Comparison of ENCODE assay signal across 19 cellular contexts in genomic region chr17:78422872-78423588, GRCh38. TPM values are rescaled to one million over a fixed set of nuclear protein-coding genes. Genes with fewer than 3 reads are reported as not detected.
A peak's percentile ranks its signal among the peaks of the same experiment; 100 is the strongest.
DNase-seq lines count a peak whose midpoint lies in the region; ATAC-seq, FAIRE-seq and TF ChIP-seq lines count a peak whose summit lies in the region.
"Had no signal": no experiment of that assay in that cellular context is flagged by ENCODE, and none has a peak within 500 bp of the region (broad histone marks: within the 10 kb centered on the region; RNA-seq: fewer than 3 reads in every experiment).

No MANE protein-coding gene starts in this region.

- H3K27ac Mint-ChIP-seq in activated T-helper 1 cell treated with anti-CD3 and anti-CD28 coated beads, Interleukin-12 subunit alpha, Interleukin-12 subunit beta, Interleukin-2, Interleukin-4 antibody, amounts not matched to agents 30 ng/mL and 10 ng/mL and 1 ng/mL, durations not matched to agents 14 hours and 24 hours and 36 hours, result peak overlapping the region; percentile 77

- ATAC-seq in HepG2 (no peak), right lobe of liver (no peak), upper lobe of left lung (ENCODE audit: low FRiP score in 2 of 2) (no peak)

- H3K9ac ChIP-seq in HepG2 (ENCODE audit: insufficient read depth, low read depth, low read length), result no peak overlapping the region

- DNase-seq in HepG2 (ENCODE audit: low spot score) (no peak), right lobe of liver (no peak), islet precursor cell (peak; percentile 50), upper lobe of left lung (peak in 1 of 2 donors; percentile 56), left ventricle myocardium inferior (no peak), SIG-M5 treated with dmso at 0.1 percent for 504 hours (lab: John Stamatoyannopoulos, UW; ENCODE audit: unreplicated experiment) (no peak), NCI-H1694 treated with DMSO at 0.1 percent for 48 hours (lab: John Stamatoyannopoulos, UW) (no peak)
- no peak for DNase-seq in activated T-helper 1 cell treated with anti-CD3 and anti-CD28 coated beads, Interleukin-12 subunit alpha, Interleukin-12 subunit beta, Interleukin-2, Interleukin-4 antibody, amounts not matched to agents 30 ng/mL and 10 ng/mL and 1 ng/mL, durations not matched to agents 14 hours and 24 hours and 36 hours (ENCODE audit: low spot score)
- DNase-seq: AML-193; CD4-positive, alpha-beta memory T cell; Karpas-422; NCI-H1105 treated with DMSO at 0.1 percent for 48 hours; NCI-H1930; NCI-H2171; NCI-H446 treated with DMSO at 0.1 percent for 48 hours; Peyer's patch; SHP77 had no signal

- H3K9me3 Mint-ChIP-seq in activated T-helper 1 cell treated with anti-CD3 and anti-CD28 coated beads, Interleukin-12 subunit alpha, Interleukin-12 subunit beta, Interleukin-2, Interleukin-4 antibody, amounts not matched to agents 30 ng/mL and 10 ng/mL and 1 ng/mL, durations not matched to agents 14 hours and 24 hours and 36 hours, result no peaks in the 10 kb centered on the region
- H3K9me3 Mint-ChIP-seq: CD4-positive, alpha-beta memory T cell had no signal

- H3K4me1 ChIP-seq in HepG2 (ENCODE audit: insufficient read depth, low read length) (peaks cover 29% of the 10 kb centered on the region), right lobe of liver (peaks cover 0 to 14% (median 0%) of the 10 kb centered on the region in 4 donors), upper lobe of left lung (peaks cover 48 to 74% (median 67%) of the 10 kb centered on the region in 4 donors), left ventricle myocardium inferior (peaks cover 62% of the 10 kb centered on the region)

- H3K79me2 ChIP-seq in HepG2 (ENCODE audit: insufficient read depth, low read length), result no peaks in the 10 kb centered on the region

- no peaks in the 10 kb centered on the region for H3K9me3 ChIP-seq in HepG2 (ENCODE audit: low read length)
- no peaks in the 10 kb centered on the region for H3K9me3 ChIP-seq in right lobe of liver
- no peaks in the 10 kb centered on the region for H3K9me3 ChIP-seq in upper lobe of left lung
- no peaks in the 10 kb centered on the region for H3K9me3 ChIP-seq in left ventricle myocardium inferior (replicated peaks)
- H3K9me3 ChIP-seq: Peyer's patch had no signal

- no peaks in the 10 kb centered on the region for H3K27me3 ChIP-seq in HepG2 (ENCODE audit: control insufficient read depth in 1 of 2, insufficient read depth in 2 of 2, low read length in 2 of 2)
- no peaks in the 10 kb centered on the region for H3K27me3 ChIP-seq in right lobe of liver
- H3K27me3 ChIP-seq in upper lobe of left lung, result no peaks in the 10 kb centered on the region
- H3K27me3 ChIP-seq in left ventricle myocardium inferior (ENCODE audit: low read depth), result no peaks in the 10 kb centered on the region
- H3K27me3 ChIP-seq: Peyer's patch had no signal

- no peak for TF ChIP-seq POLR2A in HepG2 (IDR thresholded peaks at IDR 0.05; ENCODE audit: insufficient read depth in 1 of 2, low read depth in 2 of 2, low read length in 2 of 2)
- TF ChIP-seq POLR2A in right lobe of liver (IDR thresholded peaks at IDR 0.05), result no peak
- TF ChIP-seq POLR2A in upper lobe of left lung (IDR thresholded peaks at IDR 0.05), result no peak

- TF ChIP-seq RAD21 in HepG2 (CRISPR knock-in tag; IDR thresholded peaks at IDR 0.05), result no peak

- WGBS in HepG2 (ENCODE audit: low lambda C conversion rate), result 91% methylated on average over 20 of the region's 20 CpGs
- WGBS in right lobe of liver (ENCODE audit: insufficient coverage, low coverage, low lambda C conversion rate, missing lambda C conversion rate), result 76% methylated on average over 17 of the region's 20 CpGs
- WGBS in upper lobe of left lung, 2 donors, result 75 to 82% methylated on average over 19 to 20 of the region's 20 CpGs

- H4K20me1 ChIP-seq in HepG2 (ENCODE audit: insufficient read depth, low read length), result peaks cover 26% of the 10 kb centered on the region

- TF ChIP-seq EP300 in HepG2 (IDR thresholded peaks at IDR 0.05; ENCODE audit: low read depth in 2 of 2, low read length in 2 of 2) (no peak), HepG2 (CRISPR knock-in tag; IDR thresholded peaks at IDR 0.05; ENCODE audit: borderline replicate concordance) (no peak), upper lobe of left lung (IDR thresholded peaks at IDR 0.05) (no peak)

- in situ Hi-C loops in HepG2 (cut with HindIII; ENCODE audit: extremely low pct_ligation_motif_present, low pct_unique_long_range_greater_than_20kb), result loop anchor here (5.0 kb wide), 2 partner anchors 61 to 131 kb away; partner anchors contain the start of gene SOCS3

- no peak overlapping the region for H3K4me3 Mint-ChIP-seq in activated T-helper 1 cell treated with anti-CD3 and anti-CD28 coated beads, Interleukin-12 subunit alpha, Interleukin-12 subunit beta, Interleukin-2, Interleukin-4 antibody, amounts not matched to agents 30 ng/mL and 10 ng/mL and 1 ng/mL, durations not matched to agents 14 hours and 24 hours and 36 hours
- H3K4me3 Mint-ChIP-seq: CD4-positive, alpha-beta memory T cell had no signal

- H3K36me3 ChIP-seq in HepG2 (replicated peaks in 1 of 2; ENCODE audit: control insufficient read depth in 1 of 2, insufficient read depth in 2 of 2, low read length in 2 of 2), result peaks cover 30 to 59% of the 10 kb centered on the region in 2 experiments
- peaks cover 5 to 26% (median 5%) of the 10 kb centered on the region in 4 donors for H3K36me3 ChIP-seq in right lobe of liver
- H3K36me3 ChIP-seq in upper lobe of left lung, result peaks cover 26 to 81% (median 63%) of the 10 kb centered on the region in 4 donors
- H3K36me3 ChIP-seq in left ventricle myocardium inferior, result peaks cover 63% of the 10 kb centered on the region

- CTCF ChIA-PET in HepG2 (lab: Yijun Ruan, JAX; ENCODE audit: low intra/inter-chr PET ratio, low total read pairs), result interaction anchor here (1.0 to 2.7 kb wide), 4 partner anchors 44 to 172 kb away, joined by 5 to 59 read pairs (median 18); partner anchors contain the start of gene SOCS3

- BruUV-seq in HepG2 (replicated peaks; lab: Mats Ljungman, UMichigan), result no TSS peak

- H3K4me2 ChIP-seq in HepG2 (ENCODE audit: low read depth, low read length), result no peak overlapping the region

- no peak overlapping the region for H2AFZ ChIP-seq in HepG2 (ENCODE audit: low read length)

- no peak overlapping the region for H3K4me3 ChIP-seq in HepG2 (replicated peaks in 1 of 3; ENCODE audit: insufficient read depth in 1 of 3, low read depth in 2 of 3, low read length in 3 of 3)
- H3K4me3 ChIP-seq in right lobe of liver, result no peak overlapping the region
- H3K4me3 ChIP-seq in upper lobe of left lung, result no peak overlapping the region
- H3K4me3 ChIP-seq in left ventricle myocardium inferior, result no peak overlapping the region
- H3K4me3 ChIP-seq: Peyer's patch had no signal

- FAIRE-seq in HepG2 (lab: Jason Lieb, UNC), result no peak
- FAIRE-seq: D721Med, H54 had no signal

- H3K4me1 Mint-ChIP-seq in activated T-helper 1 cell treated with anti-CD3 and anti-CD28 coated beads, Interleukin-12 subunit alpha, Interleukin-12 subunit beta, Interleukin-2, Interleukin-4 antibody, amounts not matched to agents 30 ng/mL and 10 ng/mL and 1 ng/mL, durations not matched to agents 14 hours and 24 hours and 36 hours (ENCODE audit: low read depth), result peaks cover 40% of the 10 kb centered on the region

- H3K27me3 Mint-ChIP-seq in activated T-helper 1 cell treated with anti-CD3 and anti-CD28 coated beads, Interleukin-12 subunit alpha, Interleukin-12 subunit beta, Interleukin-2, Interleukin-4 antibody, amounts not matched to agents 30 ng/mL and 10 ng/mL and 1 ng/mL, durations not matched to agents 14 hours and 24 hours and 36 hours (ENCODE audit: insufficient read depth), result no peaks in the 10 kb centered on the region
- H3K27me3 Mint-ChIP-seq: CD4-positive, alpha-beta memory T cell had no signal

- TF ChIP-seq CTCF in HepG2 (CRISPR knock-in tag; IDR thresholded peaks at IDR 0.05) (no peak), right lobe of liver (IDR thresholded peaks at IDR 0.05) (no peak), upper lobe of left lung (IDR thresholded peaks at IDR 0.05) (no peak), left ventricle myocardium inferior (IDR thresholded peaks at IDR 0.05; ENCODE audit: borderline replicate concordance) (no peak)

- H3K27ac ChIP-seq in HepG2 (ENCODE audit: extremely low read length, insufficient read depth, low read length) (no peak overlapping the region), right lobe of liver (no peak overlapping the region), upper lobe of left lung (peak overlapping the region in 3 of 4 donors; percentile 54 to 95 (median 61)), left ventricle myocardium inferior (replicated peaks) (no peak overlapping the region)
- H3K27ac ChIP-seq: Peyer's patch had no signal

- POLR2A ChIA-PET in HepG2 (lab: Yijun Ruan, JAX), result interaction anchor here (1.5 to 2.2 kb wide), 5 partner anchors 41 to 160 kb away, joined by 4 to 40 read pairs (median 6); partner anchors contain the start of gene SOCS3

- H3K36me3 Mint-ChIP-seq in activated T-helper 1 cell treated with anti-CD3 and anti-CD28 coated beads, Interleukin-12 subunit alpha, Interleukin-12 subunit beta, Interleukin-2, Interleukin-4 antibody, amounts not matched to agents 30 ng/mL and 10 ng/mL and 1 ng/mL, durations not matched to agents 14 hours and 24 hours and 36 hours (ENCODE audit: low read depth), result peaks cover 38% of the 10 kb centered on the region

- intact Hi-C loops in HepG2 (cut with micrococcal nuclease; ENCODE audit: unreplicated experiment) (loop anchor here (1.0 to 5.0 kb wide), 3 partner anchors 46 to 171 kb away; partner anchors contain the start of gene PGS1), right lobe of liver (cut with DNase I) (loop anchor here (2.0 to 10.0 kb wide), 5 partner anchors 56 to 172 kb away; partner anchors contain the start of gene SOCS3 (in 1 of the 2)), left ventricle myocardium inferior (cut with micrococcal nuclease) (loop anchor here (5.0 to 10.0 kb wide), 3 partner anchors 58 to 168 kb away; partner anchors contain the start of gene SOCS3)
- intact Hi-C loops in activated T-helper 1 cell treated with anti-CD3 and anti-CD28 coated beads, Interleukin-12 subunit alpha, Interleukin-12 subunit beta, Interleukin-2, Interleukin-4 antibody, amounts not matched to agents 30 ng/mL and 10 ng/mL and 1 ng/mL, durations not matched to agents 14 hours and 24 hours and 36 hours (cut with micrococcal nuclease), result loop anchor here (1.0 kb wide), 4 partner anchors 41 to 172 kb away; partner anchors contain the start of gene SOCS3

RNA-seq across cellular contexts. Expression of gene PGS1, which starts 44.6 kb away (rescaled TPM):
- total RNA-seq in HepG2 (2016; rRNA removed; fragmentation: Illumina TruSeq; extraction: Trizol) (18.8 and 25.9 TPM in 2 replicates), right lobe of liver (10 to 100 TPM in 5 of 6 experiments, 1 to 10 TPM in 1; 8.8 to 17.5 (median 13.4) TPM), upper lobe of left lung (100 to 1,000 TPM in 2 of 6 donors, 10 to 100 TPM in 4; 79.2 to 348 (median 92.3) TPM), left ventricle myocardium inferior (17.1 TPM)
- 10.8 and 10.9 TPM in 2 replicates for total RNA-seq in HepG2 (2016; cell fraction: cytosol; rRNA removed; fragmentation: Illumina TruSeq; extraction: Trizol; ENCODE audit: low read depth)
- 14.8 and 27.5 TPM in 2 replicates for total RNA-seq in HepG2 (2016; cell fraction: insoluble cytoplasmic fraction; rRNA removed; fragmentation: Illumina TruSeq; extraction: Trizol)
- 11.3 and 11.9 TPM in 2 replicates for total RNA-seq in HepG2 (2016; cell fraction: membrane; rRNA removed; fragmentation: Illumina TruSeq; extraction: Trizol)
- total RNA-seq in HepG2 (2016; cell fraction: nucleus; rRNA removed; fragmentation: Illumina TruSeq; extraction: Trizol), result 27.4 and 30.7 TPM in 2 replicates
- polyA plus RNA-seq in HepG2 (2011; rRNA removed), result 31.5 and 42.3 TPM in 2 replicates
- polyA plus RNA-seq in HepG2 (2011; cell fraction: cytosol; rRNA removed), result 30.6 and 33.0 TPM in 2 replicates
- 151 and 153 TPM in 2 replicates for polyA plus RNA-seq in HepG2 (2011; cell fraction: nucleus; rRNA removed)
- polyA plus RNA-seq in HepG2 (2012), result 18.3 and 27.7 TPM in 2 replicates
- polyA plus RNA-seq in HepG2 (2016; cell fraction: cytosol; fragmentation: Illumina TruSeq; extraction: Trizol; ENCODE audit: low read depth), result 2.9 and 3.9 TPM in 2 replicates
- polyA plus RNA-seq in HepG2 (2016; cell fraction: insoluble cytoplasmic fraction; fragmentation: Illumina TruSeq; extraction: Trizol; ENCODE audit: low read depth), result 12.8 and 16.5 TPM in 2 replicates
- 6.1 and 6.7 TPM in 2 replicates for polyA plus RNA-seq in HepG2 (2016; cell fraction: membrane; fragmentation: Illumina TruSeq; extraction: Trizol; ENCODE audit: low read depth)
- 50.4 and 56.8 TPM in 2 replicates for polyA plus RNA-seq in HepG2 (2016; cell fraction: nucleus; fragmentation: Illumina TruSeq; extraction: Trizol; ENCODE audit: insufficient read depth, low read depth)
- 49.2 and 54.3 TPM in 2 replicates for polyA minus RNA-seq in HepG2 (2011; rRNA and poly(A)+ RNA removed; ENCODE audit: low replicate concordance)
- 13.6 and 15.2 TPM in 2 replicates for polyA minus RNA-seq in HepG2 (2011; cell fraction: cytosol; rRNA and poly(A)+ RNA removed)
- polyA minus RNA-seq in HepG2 (2011; cell fraction: nucleus; rRNA and poly(A)+ RNA removed), result 58.3 and 63.7 TPM in 2 replicates
- 71.9 and 73.5 TPM in 2 replicates for total RNA-seq in activated T-helper 1 cell treated with anti-CD3 and anti-CD28 coated beads, Interleukin-12 subunit alpha, Interleukin-12 subunit beta, Interleukin-2, Interleukin-4 antibody, amounts not matched to agents 30 ng/mL and 10 ng/mL and 1 ng/mL, durations not matched to agents 14 hours and 24 hours and 36 hours

Comparison
In these comparisons a context has a peak if more than half of its experiments do, and no peak if none do; other contexts are left out.
1. H3K27ac ChIP-seq: peak in upper lobe of left lung (3 of 4); none in HepG2 (single experiment), right lobe of liver (0 of 3) and left ventricle myocardium inferior (single experiment).